ENCODE assay signal across 19 cellular contexts in genomic region chr9:107905313-107906027, GRCh38.
DNase-seq lines count a peak whose midpoint lies in the region; ATAC-seq and TF ChIP-seq lines count a peak whose summit lies in the region.
"Had no signal": no experiment of that assay in that cellular context is flagged by ENCODE, and none has a peak within 500 bp of the region (broad histone marks: within the 10 kb centered on the region; RNA-seq: fewer than 3 reads in every experiment).

No MANE protein-coding gene starts in this region.

- H3K9me3 Mint-ChIP-seq in neural progenitor cell, result no peaks in the 10 kb centered on the region
- peaks cover 0 to 6% (median 2%) of the 10 kb centered on the region in 7 donors for H3K9me3 Mint-ChIP-seq in CD14-positive monocyte
- H3K9me3 Mint-ChIP-seq: activated CD4-positive, alpha-beta T cell treated with anti-CD3 and anti-CD28 coated beads, Interleukin-2, amount 10 ng/mL, durations not matched to agents 7 days and 5 days had no signal

- no peak overlapping the region for H3K9ac ChIP-seq in neural progenitor cell

- peaks cover 3% of the 10 kb centered on the region for H3K27me3 Mint-ChIP-seq in neural progenitor cell (ENCODE audit: insufficient read depth, low read depth)
- peaks cover 0 to 2% (median 0%) of the 10 kb centered on the region in 3 donors for H3K27me3 Mint-ChIP-seq in CD14-positive monocyte (ENCODE audit: low read depth in 3 of 3)
- H3K27me3 Mint-ChIP-seq: activated CD4-positive, alpha-beta T cell treated with anti-CD3 and anti-CD28 coated beads, Interleukin-2, amount 10 ng/mL, durations not matched to agents 7 days and 5 days had no signal

- no peaks in the 10 kb centered on the region for H3K9me3 ChIP-seq in neural progenitor cell (ENCODE audit: low read depth)
- H3K9me3 ChIP-seq: Peyer's patch, tibial artery had no signal

- H3K27ac Mint-ChIP-seq in neural progenitor cell (no peak overlapping the region), CD14-positive monocyte (peak overlapping the region in 3 of 7 donors; percentile 12 to 75 (median 49))
- H3K27ac Mint-ChIP-seq: activated CD4-positive, alpha-beta T cell treated with anti-CD3 and anti-CD28 coated beads, Interleukin-2, amount 10 ng/mL, durations not matched to agents 7 days and 5 days; progenitor cell of endocrine pancreas had no signal

- peaks cover 9% of the 10 kb centered on the region for H3K4me1 Mint-ChIP-seq in neural progenitor cell
- H3K4me1 Mint-ChIP-seq in CD14-positive monocyte, result peaks cover 30% of the 10 kb centered on the region
- H3K4me1 Mint-ChIP-seq: activated CD4-positive, alpha-beta T cell treated with anti-CD3 and anti-CD28 coated beads, Interleukin-2, amount 10 ng/mL, durations not matched to agents 7 days and 5 days; naive thymus-derived CD4-positive, alpha-beta T cell had no signal

- H3K79me2 ChIP-seq in neural progenitor cell (ENCODE audit: low read depth), result no peaks in the 10 kb centered on the region

- no peaks in the 10 kb centered on the region for H3K27me3 ChIP-seq in neural progenitor cell
- H3K27me3 ChIP-seq: Peyer's patch, tibial artery had no signal

- no peak overlapping the region for H3K27ac ChIP-seq in neural progenitor cell
- H3K27ac ChIP-seq: Peyer's patch, tibial artery had no signal

- no peak overlapping the region for H3K4me2 ChIP-seq in neural progenitor cell

- H3K36me3 ChIP-seq in neural progenitor cell, result no peaks in the 10 kb centered on the region
- H3K36me3 ChIP-seq: Peyer's patch, tibial artery had no signal

- H3K36me3 Mint-ChIP-seq in neural progenitor cell (no peaks in the 10 kb centered on the region), CD14-positive monocyte (no peaks in the 10 kb centered on the region)
- H3K36me3 Mint-ChIP-seq: naive thymus-derived CD4-positive, alpha-beta T cell had no signal

- DNase-seq in DMS 273 (lab: John Stamatoyannopoulos, UW; ENCODE audit: unreplicated experiment), result peak; percentile 72
- DNase-seq in NCI-H1930 (lab: John Stamatoyannopoulos, UW), result peak; percentile 2 to 8
- DNase-seq in fibroblast of gingiva (ENCODE audit: low read depth), result peak; percentile 87
- no peak for DNase-seq in neural progenitor cell (ENCODE audit: low spot score)
- DNase-seq in LoVo (ENCODE audit: low spot score), result no peak
- no peak for DNase-seq in CD14-positive monocyte (ENCODE audit: low spot score)
- no peak for DNase-seq in dedifferentiated amniotic fluid mesenchymal stem cell (ENCODE audit: extremely low spot score)
- DNase-seq: activated CD4-positive, alpha-beta T cell treated with anti-CD3 and anti-CD28 coated beads, Interleukin-2, amount 10 ng/mL, durations not matched to agents 7 days and 5 days; activated CD8-positive, alpha-beta memory T cell treated with anti-CD3 and anti-CD28 coated beads, Interleukin-2, amount 50 U/mL, for 48 hours; activated naive CD4-positive, alpha-beta T cell; aorta; DMS153; foreskin melanocyte; naive thymus-derived CD4-positive, alpha-beta T cell; NCI-H187; Peyer's patch; tibial artery had no signal

- ATAC-seq in HG02642 (IDR thresholded peaks at IDR 0.05; ENCODE audit: poor library complexity, unreplicated experiment), result no peak
- ATAC-seq: naive thymus-derived CD4-positive, alpha-beta T cell had no signal

- no peaks in the 10 kb centered on the region for H3K4me1 ChIP-seq in neural progenitor cell
- H3K4me1 ChIP-seq: Peyer's patch, tibial artery had no signal

- no peaks in the 10 kb centered on the region for H4K20me1 ChIP-seq in neural progenitor cell (ENCODE audit: low read depth)

- no peak overlapping the region for H3K4me3 ChIP-seq in neural progenitor cell
- H3K4me3 ChIP-seq: Peyer's patch, tibial artery had no signal

- no peaks in the 10 kb centered on the region for H3F3A ChIP-seq in neural progenitor cell (ENCODE audit: low read depth)

- no peak for TF ChIP-seq CTCF in neural progenitor cell (IDR thresholded peaks at IDR 0.05)
- TF ChIP-seq CTCF in CD14-positive monocyte (IDR thresholded peaks at IDR 0.05), result no peak

- peak overlapping the region; percentile 37 for H2AFZ ChIP-seq in neural progenitor cell (replicated peaks)

- intact Hi-C loops in CD14-positive monocyte (cut with micrococcal nuclease), result no loop called here

- H3K4me3 Mint-ChIP-seq in neural progenitor cell, result no peak overlapping the region
- H3K4me3 Mint-ChIP-seq in CD14-positive monocyte, result peak overlapping the region in 1 of 2 donors; percentile 69
- H3K4me3 Mint-ChIP-seq: activated CD4-positive, alpha-beta T cell treated with anti-CD3 and anti-CD28 coated beads, Interleukin-2, amount 10 ng/mL, durations not matched to agents 7 days and 5 days; naive thymus-derived CD4-positive, alpha-beta T cell had no signal

Comparison
In these comparisons a context has a peak if more than half of its experiments do, and no peak if none do; other contexts are left out.
1. DNase-seq: peak in DMS 273 (single experiment), NCI-H1930 (2 of 2) and fibroblast of gingiva (single experiment); none in neural progenitor cell (single experiment), LoVo (single experiment), CD14-positive monocyte (single experiment) and dedifferentiated amniotic fluid mesenchymal stem cell (single experiment).